18 cellular contexts compared by ENCODE assay signal in genomic region chr3:2802429-2802828, GRCh38.
DNase-seq lines count a peak whose midpoint lies in the region; ATAC-seq, FAIRE-seq and TF ChIP-seq lines count a peak whose summit lies in the region.
"Had no signal": no experiment of that assay in that cellular context is flagged by ENCODE, and none has a peak within 500 bp of the region (broad histone marks: within the 10 kb centered on the region; RNA-seq: fewer than 3 reads in every experiment).

No MANE protein-coding gene starts in this region.

- no peak overlapping the region for H3K14ac ChIP-seq in H1 (ENCODE audit: insufficient read length)

- no peak overlapping the region for H3K4me3 Mint-ChIP-seq in progenitor cell of endocrine pancreas (ENCODE audit: low read depth)
- H3K4me3 Mint-ChIP-seq in effector memory CD8-positive, alpha-beta T cell = no peak overlapping the region
- H3K4me3 Mint-ChIP-seq: CD8-positive, alpha-beta memory T cell; H9 had no signal

- no peak overlapping the region for H2BK12ac ChIP-seq in H1 (ENCODE audit: low read depth, low read length)

- H3K4me1 Mint-ChIP-seq in progenitor cell of endocrine pancreas (ENCODE audit: low read depth) = no peaks in the 10 kb centered on the region
- peaks cover 0 to 1% of the 10 kb centered on the region in 2 donors for H3K4me1 Mint-ChIP-seq in effector memory CD8-positive, alpha-beta T cell (ENCODE audit: low read depth in 2 of 2)
- H3K4me1 Mint-ChIP-seq: CD8-positive, alpha-beta memory T cell had no signal

- ATAC-seq in GM18520 (IDR thresholded peaks at IDR 0.05; ENCODE audit: unreplicated experiment) (peak; percentile 88), HG02588 (IDR thresholded peaks at IDR 0.05; ENCODE audit: unreplicated experiment) (peak; percentile 53), GM18517 (IDR thresholded peaks at IDR 0.05; ENCODE audit: unreplicated experiment) (no peak)
- ATAC-seq in effector memory CD8-positive, alpha-beta T cell (replicated peaks) = no peak

- H4K20me1 ChIP-seq in H1 (replicated peaks in 1 of 2; ENCODE audit: control insufficient read depth in 1 of 2, insufficient read depth in 2 of 2, low read length in 2 of 2) = no peaks in the 10 kb centered on the region
- H4K20me1 ChIP-seq: BLaER1 treated with 17β-estradiol and CSF1 and Interleukin-3, amounts not matched to agents 10 nM and 100 nM had no signal

- no peaks in the 10 kb centered on the region for H3K23me2 ChIP-seq in H1 (ENCODE audit: low read depth, low read length)

- no peaks in the 10 kb centered on the region for H3K27me3 Mint-ChIP-seq in progenitor cell of endocrine pancreas
- peaks cover 16 to 17% of the 10 kb centered on the region in 2 donors for H3K27me3 Mint-ChIP-seq in effector memory CD8-positive, alpha-beta T cell

- no peaks in the 10 kb centered on the region for H3K9me3 ChIP-seq in H1 (ENCODE audit: insufficient read depth in 2 of 2, low read depth in 1 of 2, low read length in 1 of 2)
- H3K9me3 ChIP-seq: BLaER1 treated with 17β-estradiol and CSF1 and Interleukin-3, amounts not matched to agents 10 nM and 100 nM had no signal

- H4K5ac ChIP-seq in H1 (ENCODE audit: insufficient read length, low read depth, low read length) = no peak overlapping the region

- no peak overlapping the region for H2BK20ac ChIP-seq in H1 (ENCODE audit: low read length)

- no peak for TF ChIP-seq RAD21 in H1 (IDR thresholded peaks at IDR 0.05 in 1 of 2, conservative IDR thresholded peaks at IDR 0.05 in 1 of 2; ENCODE audit: low read depth in 2 of 2, low read length in 2 of 2)

- H3K79me2 ChIP-seq in H1 (ENCODE audit: control insufficient read depth in 1 of 2, insufficient read depth in 2 of 2, low read length in 2 of 2) = no peaks in the 10 kb centered on the region

- H2AFZ ChIP-seq in H1 (ENCODE audit: low read length) = peak overlapping the region; percentile 14
- H2AFZ ChIP-seq: PC-9 had no signal

- WGBS in H1 (ENCODE audit: extremely low coverage in 1 of 2, insufficient coverage in 1 of 2, insufficient read length in 1 of 2, insufficient replicate concordance in 2 of 2, low coverage in 1 of 2, low lambda C conversion rate in 2 of 2, missing lambda C conversion rate in 1 of 2), 2 experiments = 84% methylated on average over 7 of the region's 7 CpGs; no CpG with 5 or more reads in 1 of the 2 experiments

- H3K4ac ChIP-seq in H1 (replicated peaks; ENCODE audit: insufficient read length, low read depth, low read length) = no peak overlapping the region

- POLR2A ChIA-PET in H1 (lab: Charles Lee; ENCODE audit: partially characterized antibody) = no interaction called here

- no peak for TF ChIP-seq CTCF in H1 (IDR thresholded peaks at IDR 0.05; ENCODE audit: control extremely low read depth in 1 of 3, insufficient read depth in 1 of 3, low read depth in 1 of 3, low read length in 3 of 3)
- no peak for TF ChIP-seq CTCF in progenitor cell of endocrine pancreas (IDR thresholded peaks at IDR 0.05; ENCODE audit: unreplicated experiment)

- no peak overlapping the region for H3K4me3 ChIP-seq in H1 (ENCODE audit: extremely low read depth in 1 of 4, insufficient read depth in 2 of 4, low read depth in 3 of 4, low read length in 4 of 4)
- H3K4me3 ChIP-seq: BLaER1 treated with 17β-estradiol and CSF1 and Interleukin-3, amounts not matched to agents 10 nM and 100 nM; PC-9 had no signal

- no peak overlapping the region for H3K56ac ChIP-seq in H1 (replicated peaks; ENCODE audit: insufficient read length, low read depth, low read length)

- H3K9ac ChIP-seq in H1 (replicated peaks in 1 of 4; ENCODE audit: extremely low read depth in 1 of 4, low read depth in 3 of 4, low read length in 3 of 4) = no peak overlapping the region
- H3K9ac ChIP-seq: BLaER1 treated with 17β-estradiol and CSF1 and Interleukin-3, amounts not matched to agents 10 nM and 100 nM had no signal

- TF ChIP-seq EP300 in H1 (IDR thresholded peaks at IDR 0.05; ENCODE audit: borderline replicate concordance in 1 of 2, low read depth in 2 of 2, low read length in 2 of 2) = no peak

- no peak overlapping the region for H3K23ac ChIP-seq in H1 (ENCODE audit: insufficient read length)

- no peak for FAIRE-seq in H1 (lab: Jason Lieb, UNC)

- no peak overlapping the region for H4K8ac ChIP-seq in H1 (ENCODE audit: extremely low read depth, insufficient read depth, low read length)

- no peak overlapping the region for H2BK120ac ChIP-seq in H1 (replicated peaks; ENCODE audit: low read depth, low read length)

- H3K4me1 ChIP-seq in H1 (replicated peaks in 1 of 4; ENCODE audit: control insufficient read depth in 3 of 4, insufficient read depth in 4 of 4, low read length in 3 of 4) = no peaks in the 10 kb centered on the region
- H3K4me1 ChIP-seq: BLaER1 treated with 17β-estradiol and CSF1 and Interleukin-3, amounts not matched to agents 10 nM and 100 nM had no signal

- peak overlapping the region; percentile 3 for H3K27ac Mint-ChIP-seq in progenitor cell of endocrine pancreas
- H3K27ac Mint-ChIP-seq in effector memory CD8-positive, alpha-beta T cell = no peak overlapping the region
- H3K27ac Mint-ChIP-seq: CD8-positive, alpha-beta memory T cell had no signal

- no peak overlapping the region for H3K4me2 ChIP-seq in H1 (ENCODE audit: insufficient read depth in 1 of 2, low read depth in 2 of 2, low read length in 2 of 2)
- H3K4me2 ChIP-seq: BLaER1 treated with 17β-estradiol and CSF1 and Interleukin-3, amounts not matched to agents 10 nM and 100 nM; PC-9 had no signal

- H3K36me3 Mint-ChIP-seq in progenitor cell of endocrine pancreas (ENCODE audit: insufficient read depth) = no peaks in the 10 kb centered on the region
- no peaks in the 10 kb centered on the region for H3K36me3 Mint-ChIP-seq in effector memory CD8-positive, alpha-beta T cell (ENCODE audit: insufficient read depth)
- H3K36me3 Mint-ChIP-seq: CD8-positive, alpha-beta memory T cell had no signal

- no peak for TF ChIP-seq POLR2A in H1 (IDR thresholded peaks at IDR 0.05; ENCODE audit: control extremely low read depth in 1 of 2, low read depth in 2 of 2, low read length in 2 of 2)

- H3K27me3 ChIP-seq in H1 (replicated peaks in 1 of 4; ENCODE audit: control insufficient read depth in 3 of 4, extremely low read depth in 1 of 4, insufficient read depth in 3 of 4, low read length in 3 of 4) = no peaks in the 10 kb centered on the region
- H3K27me3 ChIP-seq: BLaER1 treated with 17β-estradiol and CSF1 and Interleukin-3, amounts not matched to agents 10 nM and 100 nM had no signal

- peaks cover 4% of the 10 kb centered on the region for H3K9me3 Mint-ChIP-seq in progenitor cell of endocrine pancreas (ENCODE audit: low read depth)
- no peaks in the 10 kb centered on the region for H3K9me3 Mint-ChIP-seq in effector memory CD8-positive, alpha-beta T cell
- H3K9me3 Mint-ChIP-seq: H9 had no signal

- intact Hi-C loops in head of caudate nucleus (cut with DNase I) = no loop called here

- no peak overlapping the region for H3K27ac ChIP-seq in H1 (ENCODE audit: low read depth, low read length)
- H3K27ac ChIP-seq: BLaER1 treated with 17β-estradiol and CSF1 and Interleukin-3, amounts not matched to agents 10 nM and 100 nM; PC-9 had no signal

- H2AK5ac ChIP-seq in H1 (ENCODE audit: low read depth, low read length) = no peak overlapping the region

- H2BK15ac ChIP-seq in H1 (ENCODE audit: low read length) = no peak overlapping the region

- no peak overlapping the region for H4K91ac ChIP-seq in H1 (replicated peaks; ENCODE audit: insufficient read length, low read length)

- CTCF ChIA-PET in H1 (lab: Charles Lee; ENCODE audit: partially characterized antibody) = no interaction called here

- DNase-seq in H1 (ENCODE audit: low read depth in 1 of 2, low spot score in 2 of 2) (no peak), progenitor cell of endocrine pancreas (ENCODE audit: low spot score, unreplicated experiment) (no peak), head of caudate nucleus (no peak), DMS153 (lab: John Stamatoyannopoulos, UW) (no peak)
- no peak for DNase-seq in effector memory CD8-positive, alpha-beta T cell
- DNase-seq: CD8-positive, alpha-beta memory T cell; H9; KBM-7; MV-4-11; NCI-H1694 treated with DMSO at 0.1 percent for 48 hours; NCI-H2107; NCI-H510A; NCI-H774; PC-9 had no signal

- no peaks in the 10 kb centered on the region for H3K36me3 ChIP-seq in H1 (ENCODE audit: control insufficient read depth in 2 of 4, insufficient read depth in 4 of 4, low read length in 3 of 4)
- H3K36me3 ChIP-seq: BLaER1 treated with 17β-estradiol and CSF1 and Interleukin-3, amounts not matched to agents 10 nM and 100 nM had no signal

- H3K79me1 ChIP-seq in H1 (ENCODE audit: low read depth, low read length) = no peaks in the 10 kb centered on the region

- no peak overlapping the region for H3K18ac ChIP-seq in H1 (ENCODE audit: extremely low read depth, low read length)

- no peak overlapping the region for H2BK5ac ChIP-seq in H1 (ENCODE audit: low read depth, low read length)

TF ChIP-seq in H1, 55 proteins besides CTCF, POLR2A, EP300 and RAD21:
- TF ChIP-seq BRCA1 (IDR thresholded peaks at IDR 0.05; ENCODE audit: low read depth, low read length) (no peak), SUZ12 (IDR thresholded peaks at IDR 0.05; ENCODE audit: low read length) (no peak), SAP30 (IDR thresholded peaks at IDR 0.05; ENCODE audit: insufficient read depth, insufficient replicate concordance, low read length) (no peak), MAFK (IDR thresholded peaks at IDR 0.05; ENCODE audit: low read depth, low read length) (peak; percentile 36; the same call in 1 of the 2 replicates), KDM1A (IDR thresholded peaks at IDR 0.05; ENCODE audit: borderline replicate concordance, low read length) (no peak), SIRT6 (IDR thresholded peaks at IDR 0.05; ENCODE audit: low read length) (no peak)

Comparison
In these comparisons a context has a peak if more than half of its experiments do, and no peak if none do; other contexts are left out.
1. ATAC-seq: peak in GM18520 (single experiment) and HG02588 (single experiment); none in effector memory CD8-positive, alpha-beta T cell (single experiment) and GM18517 (single experiment).